In the genomic region with DNA sequence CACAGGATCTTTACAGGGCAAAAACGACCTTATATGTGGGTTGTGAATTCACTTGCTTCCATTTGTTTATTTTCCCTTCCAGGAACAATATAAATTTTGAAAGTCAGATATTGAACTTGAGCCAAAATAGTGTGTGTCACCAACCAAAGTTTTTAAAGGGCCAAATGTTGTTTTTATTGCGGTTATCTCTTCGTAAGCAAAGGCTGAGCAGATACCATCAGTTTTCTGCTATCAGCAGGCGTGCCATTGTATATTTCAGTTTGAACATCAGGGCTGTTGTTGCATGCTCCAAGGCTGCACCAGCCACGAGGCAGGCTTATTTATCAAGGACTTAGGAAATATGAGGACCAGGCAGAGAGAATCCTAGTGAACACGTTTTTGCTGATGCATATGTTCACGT, we compare ENCODE assay signal across 1 cellular context.
TF ChIP-seq lines count a peak whose summit lies in the region.

No MANE protein-coding gene starts in this region.

TF ChIP-seq in HEK293, 187 proteins besides CTCF, POLR2A, EP300 and RAD21 (continued from another document):
- TF ChIP-seq, protein P1, sequence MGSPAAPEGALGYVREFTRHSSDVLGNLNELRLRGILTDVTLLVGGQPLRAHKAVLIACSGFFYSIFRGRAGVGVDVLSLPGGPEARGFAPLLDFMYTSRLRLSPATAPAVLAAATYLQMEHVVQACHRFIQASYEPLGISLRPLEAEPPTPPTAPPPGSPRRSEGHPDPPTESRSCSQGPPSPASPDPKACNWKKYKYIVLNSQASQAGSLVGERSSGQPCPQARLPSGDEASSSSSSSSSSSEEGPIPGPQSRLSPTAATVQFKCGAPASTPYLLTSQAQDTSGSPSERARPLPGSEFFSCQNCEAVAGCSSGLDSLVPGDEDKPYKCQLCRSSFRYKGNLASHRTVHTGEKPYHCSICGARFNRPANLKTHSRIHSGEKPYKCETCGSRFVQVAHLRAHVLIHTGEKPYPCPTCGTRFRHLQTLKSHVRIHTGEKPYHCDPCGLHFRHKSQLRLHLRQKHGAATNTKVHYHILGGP (tag by site-specific recombination; IDR thresholded peaks at IDR 0.05): peak; percentile 69; the same call in 1 of the 2 replicates
- TF ChIP-seq ZNF335 (tag by site-specific recombination; conservative IDR thresholded peaks at IDR 0.05) (0 out of 2 replicates have a peak, but pooled peaks have one; percentile 9), FEZF1 (tag by site-specific recombination; IDR thresholded peaks at IDR 0.05) (peak; percentile 72), ZNF629 (tag by site-specific recombination; IDR thresholded peaks at IDR 0.05) (peak; percentile 64; the same call in 1 of the 2 replicates), ZNF23 (tag by site-specific recombination; IDR thresholded peaks at IDR 0.05; ENCODE audit: borderline replicate concordance) (no peak), YY2 (tag by site-specific recombination; IDR thresholded peaks at IDR 0.05) (no peak), ZNF843 (tag by site-specific recombination; IDR thresholded peaks at IDR 0.05) (0 out of 2 replicates have a peak, but pooled peaks have one; percentile 15), TCF7L2 (IDR thresholded peaks at IDR 0.05; ENCODE audit: borderline replicate concordance, low read depth, low read length) (peak; percentile 77; the same call in 1 of the 2 replicates), ZXDB (tag by site-specific recombination; IDR thresholded peaks at IDR 0.05) (peak; percentile 58; the same call in 1 of the 2 replicates), BCL11B (tag by site-specific recombination; IDR thresholded peaks at IDR 0.05; ENCODE audit: low read depth) (no peak)
- TF ChIP-seq, protein P2, sequence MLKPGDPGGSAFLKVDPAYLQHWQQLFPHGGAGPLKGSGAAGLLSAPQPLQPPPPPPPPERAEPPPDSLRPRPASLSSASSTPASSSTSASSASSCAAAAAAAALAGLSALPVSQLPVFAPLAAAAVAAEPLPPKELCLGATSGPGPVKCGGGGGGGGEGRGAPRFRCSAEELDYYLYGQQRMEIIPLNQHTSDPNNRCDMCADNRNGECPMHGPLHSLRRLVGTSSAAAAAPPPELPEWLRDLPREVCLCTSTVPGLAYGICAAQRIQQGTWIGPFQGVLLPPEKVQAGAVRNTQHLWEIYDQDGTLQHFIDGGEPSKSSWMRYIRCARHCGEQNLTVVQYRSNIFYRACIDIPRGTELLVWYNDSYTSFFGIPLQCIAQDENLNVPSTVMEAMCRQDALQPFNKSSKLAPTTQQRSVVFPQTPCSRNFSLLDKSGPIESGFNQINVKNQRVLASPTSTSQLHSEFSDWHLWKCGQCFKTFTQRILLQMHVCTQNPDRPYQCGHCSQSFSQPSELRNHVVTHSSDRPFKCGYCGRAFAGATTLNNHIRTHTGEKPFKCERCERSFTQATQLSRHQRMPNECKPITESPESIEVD (tag by site-specific recombination; IDR thresholded peaks at IDR 0.05): peak; percentile 61
- TF ChIP-seq, protein P3, sequence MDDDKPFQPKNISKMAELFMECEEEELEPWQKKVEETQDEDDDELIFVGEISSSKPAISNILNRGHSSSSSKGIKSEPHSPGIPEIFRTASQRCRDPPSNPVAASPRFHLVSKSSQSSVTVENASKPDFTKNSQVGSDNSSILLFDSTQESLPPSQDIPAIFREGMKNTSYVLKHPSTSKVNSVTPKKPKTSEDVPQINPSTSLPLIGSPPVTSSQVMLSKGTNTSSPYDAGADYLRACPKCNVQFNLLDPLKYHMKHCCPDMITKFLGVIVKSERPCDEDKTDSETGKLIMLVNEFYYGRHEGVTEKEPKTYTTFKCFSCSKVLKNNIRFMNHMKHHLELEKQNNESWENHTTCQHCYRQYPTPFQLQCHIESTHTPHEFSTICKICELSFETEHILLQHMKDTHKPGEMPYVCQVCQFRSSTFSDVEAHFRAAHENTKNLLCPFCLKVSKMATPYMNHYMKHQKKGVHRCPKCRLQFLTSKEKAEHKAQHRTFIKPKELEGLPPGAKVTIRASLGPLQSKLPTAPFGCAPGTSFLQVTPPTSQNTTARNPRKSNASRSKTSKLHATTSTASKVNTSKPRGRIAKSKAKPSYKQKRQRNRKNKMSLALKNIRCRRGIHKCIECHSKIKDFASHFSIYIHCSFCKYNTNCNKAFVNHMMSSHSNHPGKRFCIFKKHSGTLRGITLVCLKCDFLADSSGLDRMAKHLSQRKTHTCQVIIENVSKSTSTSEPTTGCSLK (tag by site-specific recombination; IDR thresholded peaks at IDR 0.05): no peak
- TF ChIP-seq, protein P4, sequence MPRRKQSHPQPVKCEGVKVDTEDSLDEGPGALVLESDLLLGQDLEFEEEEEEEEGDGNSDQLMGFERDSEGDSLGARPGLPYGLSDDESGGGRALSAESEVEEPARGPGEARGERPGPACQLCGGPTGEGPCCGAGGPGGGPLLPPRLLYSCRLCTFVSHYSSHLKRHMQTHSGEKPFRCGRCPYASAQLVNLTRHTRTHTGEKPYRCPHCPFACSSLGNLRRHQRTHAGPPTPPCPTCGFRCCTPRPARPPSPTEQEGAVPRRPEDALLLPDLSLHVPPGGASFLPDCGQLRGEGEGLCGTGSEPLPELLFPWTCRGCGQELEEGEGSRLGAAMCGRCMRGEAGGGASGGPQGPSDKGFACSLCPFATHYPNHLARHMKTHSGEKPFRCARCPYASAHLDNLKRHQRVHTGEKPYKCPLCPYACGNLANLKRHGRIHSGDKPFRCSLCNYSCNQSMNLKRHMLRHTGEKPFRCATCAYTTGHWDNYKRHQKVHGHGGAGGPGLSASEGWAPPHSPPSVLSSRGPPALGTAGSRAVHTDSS (tag by site-specific recombination; IDR thresholded peaks at IDR 0.05): no peak
- TF ChIP-seq, protein P5, sequence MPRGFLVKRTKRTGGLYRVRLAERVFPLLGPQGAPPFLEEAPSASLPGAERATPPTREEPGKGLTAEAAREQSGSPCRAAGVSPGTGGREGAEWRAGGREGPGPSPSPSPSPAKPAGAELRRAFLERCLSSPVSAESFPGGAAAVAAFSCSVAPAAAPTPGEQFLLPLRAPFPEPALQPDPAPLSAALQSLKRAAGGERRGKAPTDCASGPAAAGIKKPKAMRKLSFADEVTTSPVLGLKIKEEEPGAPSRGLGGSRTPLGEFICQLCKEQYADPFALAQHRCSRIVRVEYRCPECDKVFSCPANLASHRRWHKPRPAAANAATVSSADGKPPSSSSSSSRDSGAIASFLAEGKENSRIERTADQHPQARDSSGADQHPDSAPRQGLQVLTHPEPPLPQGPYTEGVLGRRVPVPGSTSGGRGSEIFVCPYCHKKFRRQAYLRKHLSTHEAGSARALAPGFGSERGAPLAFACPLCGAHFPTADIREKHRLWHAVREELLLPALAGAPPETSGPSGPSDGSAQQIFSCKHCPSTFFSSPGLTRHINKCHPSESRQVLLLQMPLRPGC (tag by site-specific recombination; IDR thresholded peaks at IDR 0.05): peak; percentile 36; the same call in 1 of the 2 replicates
